10 cellular contexts compared by ENCODE assay signal in genomic region chr5:14258840-14259239, GRCh38.
DNase-seq lines count a peak whose midpoint lies in the region; ATAC-seq and TF ChIP-seq lines count a peak whose summit lies in the region.
"Had no signal": no experiment of that assay in that cellular context is flagged by ENCODE, and none has a peak within 500 bp of the region (broad histone marks: within the 10 kb centered on the region; RNA-seq: fewer than 3 reads in every experiment).

No MANE protein-coding gene starts in this region.

- H3K4me1 Mint-ChIP-seq in glutamatergic neuron (ENCODE audit: low read depth, unreplicated experiment): peaks cover 50% of the 10 kb centered on the region

- H3K27me3 Mint-ChIP-seq in glutamatergic neuron (ENCODE audit: unreplicated experiment): no peaks in the 10 kb centered on the region

- TF ChIP-seq CTCF in AG04450 (IDR thresholded peaks at IDR 0.05; ENCODE audit: low read depth, low read length): no peak
- TF ChIP-seq CTCF in glutamatergic neuron (IDR thresholded peaks at IDR 0.05; ENCODE audit: partially characterized antibody, unreplicated experiment): no peak

- H3K27me3 ChIP-seq in AG04450 (ENCODE audit: control insufficient read depth, insufficient read depth, low read length): no peaks in the 10 kb centered on the region

- H3K4me3 Mint-ChIP-seq in glutamatergic neuron (ENCODE audit: unreplicated experiment): peak overlapping the region; percentile 53
- H3K4me3 Mint-ChIP-seq: activated naive CD4-positive, alpha-beta T cell treated with anti-CD3 and anti-CD28 coated beads for 36 hours; CD4-positive, CD25-positive, alpha-beta regulatory T cell had no signal

- peak overlapping the region; percentile 24 for H3K27ac Mint-ChIP-seq in glutamatergic neuron (ENCODE audit: unreplicated experiment)
- H3K27ac Mint-ChIP-seq: activated naive CD4-positive, alpha-beta T cell treated with anti-CD3 and anti-CD28 coated beads for 36 hours; CD4-positive, CD25-positive, alpha-beta regulatory T cell had no signal

- H3K9me3 Mint-ChIP-seq in glutamatergic neuron (ENCODE audit: unreplicated experiment): peaks cover 2% of the 10 kb centered on the region

- peak; percentile 36 for ATAC-seq in GM19397 (IDR thresholded peaks at IDR 0.05; ENCODE audit: unreplicated experiment)
- ATAC-seq in HG03439 (IDR thresholded peaks at IDR 0.05; ENCODE audit: unreplicated experiment): peak; percentile 39
- no peak for ATAC-seq in GM21528 (IDR thresholded peaks at IDR 0.05; ENCODE audit: low FRiP score, unreplicated experiment)
- no peak for ATAC-seq in HG03159 (IDR thresholded peaks at IDR 0.05; ENCODE audit: unreplicated experiment)

- H3K9me3 ChIP-seq in AG04450 (ENCODE audit: control insufficient read depth, insufficient read depth, low read length): peaks cover 26% of the 10 kb centered on the region

- DNase-seq in AG04450 (ENCODE audit: low read depth, low spot score) (no peak), glutamatergic neuron (peak; percentile 50), SIG-M5 (lab: John Stamatoyannopoulos, UW) (no peak), NCI-H748 (lab: John Stamatoyannopoulos, UW; ENCODE audit: unreplicated experiment) (no peak)
- DNase-seq: activated naive CD4-positive, alpha-beta T cell treated with anti-CD3 and anti-CD28 coated beads for 36 hours; CD4-positive, CD25-positive, alpha-beta regulatory T cell had no signal

- H3K36me3 Mint-ChIP-seq in glutamatergic neuron (ENCODE audit: unreplicated experiment): no peaks in the 10 kb centered on the region
- H3K36me3 Mint-ChIP-seq: CD4-positive, CD25-positive, alpha-beta regulatory T cell had no signal

- H3K27ac ChIP-seq in AG04450 (ENCODE audit: low read depth, low read length): no peak overlapping the region

- H3K4me3 ChIP-seq in AG04450 (ENCODE audit: low read depth, low read length): 0 out of 2 replicates have a peak overlapping the region, but pooled peaks have one; percentile 3

- POLR2A ChIA-PET in AG04450 (lab: Yijun Ruan, JAX): no interaction called here

- CTCF ChIA-PET in AG04450 (lab: Charles Lee): interaction anchor here (1.5 kb wide), 1 partner anchor 12 kb away, joined by 5 read pairs; no protein-coding TSS in a partner anchor

Comparison
In these comparisons a context has a peak if more than half of its experiments do, and no peak if none do; other contexts are left out.
1. ATAC-seq: peak in GM19397 (single experiment) and HG03439 (single experiment); none in GM21528 (single experiment) and HG03159 (single experiment).